1 cellular context compared by ENCODE assay signal in genomic region chr20:21391495-21392298, GRCh38.
TF ChIP-seq lines count a peak whose summit lies in the region.

No MANE protein-coding gene starts in this region.

TF ChIP-seq in H1, 55 proteins besides CTCF, POLR2A, EP300 and RAD21 (continued from another document):
- TF ChIP-seq ATF2 (IDR thresholded peaks at IDR 0.05; ENCODE audit: low read length) (no peak), E2F6 (IDR thresholded peaks at IDR 0.05) (peak; percentile 34), BACH1 (IDR thresholded peaks at IDR 0.05; ENCODE audit: low read length) (no peak), CHD2 (IDR thresholded peaks at IDR 0.05; ENCODE audit: low read length) (no peak), SP4 (IDR thresholded peaks at IDR 0.05; ENCODE audit: low read length) (no peak), MAX (IDR thresholded peaks at IDR 0.05) (peak; percentile 65), CEBPB (IDR thresholded peaks at IDR 0.05; ENCODE audit: low read depth, low read length) (no peak), KDM5A (IDR thresholded peaks at IDR 0.05; ENCODE audit: low read length) (no peak), RNF2 (IDR thresholded peaks at IDR 0.05; ENCODE audit: borderline replicate concordance, low read depth, low read length, missing control alignments, poor library complexity, severe bottlenecking) (peak; percentile 93), POU5F1 (IDR thresholded peaks at IDR 0.05; ENCODE audit: low read depth, low read length) (no peak), KDM1A (IDR thresholded peaks at IDR 0.05; ENCODE audit: borderline replicate concordance, low read length) (no peak), HDAC2 (IDR thresholded peaks at IDR 0.05; ENCODE audit: borderline replicate concordance in 1 of 2, low read depth in 2 of 2, low read length in 2 of 2) (no peak), CHD1 (IDR thresholded peaks at IDR 0.05; ENCODE audit: low read depth, low read length) (no peak), CREB1 (IDR thresholded peaks at IDR 0.05) (no peak), NANOG (IDR thresholded peaks at IDR 0.05; ENCODE audit: insufficient read depth, low read depth, low read length, poor library complexity, severe bottlenecking) (no peak), USF2 (IDR thresholded peaks at IDR 0.05; ENCODE audit: low read length) (no peak), ASH2L (IDR thresholded peaks at IDR 0.05; ENCODE audit: low read length) (peak; percentile 37), POLR2AphosphoS5 (IDR thresholded peaks at IDR 0.05; ENCODE audit: low read depth, low read length) (no peak), TCF12 (IDR thresholded peaks at IDR 0.05; ENCODE audit: low read depth, low read length) (no peak)
